24 cellular contexts compared by ENCODE assay signal in the genomic region with DNA sequence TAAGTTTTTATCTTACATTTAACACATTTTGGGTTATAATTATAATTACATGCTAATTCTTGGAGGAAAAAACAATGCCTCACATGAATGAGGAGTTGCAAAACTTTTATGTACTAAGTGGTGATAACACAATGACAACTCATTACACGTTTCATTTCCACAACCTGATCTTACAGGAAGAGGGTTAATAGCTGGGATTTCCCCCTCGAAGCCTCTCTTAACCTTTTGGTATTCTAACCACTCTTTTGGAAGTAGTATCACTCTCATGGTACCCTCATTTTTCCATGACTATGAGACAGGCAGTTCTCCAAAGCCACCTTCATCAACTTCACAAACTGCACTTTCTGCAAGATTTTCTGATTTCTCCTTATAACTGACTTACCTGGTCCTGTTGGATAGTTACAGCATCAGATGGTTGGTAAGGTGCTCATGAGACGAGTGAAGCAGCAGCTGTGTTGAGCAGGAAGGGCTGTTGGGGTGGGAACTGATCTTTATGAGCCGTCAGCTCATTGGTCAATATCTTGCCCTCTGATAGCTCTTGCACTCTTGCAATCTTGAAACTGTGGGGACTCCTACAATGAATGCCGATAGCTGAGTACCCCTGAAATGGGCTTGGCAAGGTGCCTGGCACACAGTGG. TPM values are rescaled to one million over a fixed set of nuclear protein-coding genes. Genes with fewer than 3 reads are reported as not detected.
"Had no signal": no experiment of that assay in that cellular context is flagged by ENCODE, and none has a peak within 500 bp of the region (broad histone marks: within the 10 kb centered on the region; RNA-seq: fewer than 3 reads in every experiment).

No MANE protein-coding gene starts in this region.

- DNase-seq: activated CD4-positive, alpha-beta T cell treated with anti-CD3 and anti-CD28 coated beads, Interleukin-2, amount 50 U/mL, for 1 hour; activated CD4-positive, CD25-positive, alpha-beta regulatory T cell treated with anti-CD3 and anti-CD28 coated beads, Interleukin-2, amount 50 U/mL, for 72 hours; amygdala; endodermal cell; esophagus squamous epithelium; foreskin melanocyte; heart right ventricle; naive B cell; occipital lobe; psoas muscle; sigmoid colon; small intestine; stimulated activated CD4-positive, alpha-beta T cell treated with anti-CD3 and anti-CD28 coated beads, Interleukin-4, amount 100 ng/mL, for 24 hours; T-helper 17 cell; testis; transverse colon had no signal

- H3K27ac ChIP-seq: breast epithelium, esophagus squamous epithelium, heart right ventricle, neural progenitor cell, parathyroid adenoma, psoas muscle, sigmoid colon, testis, transverse colon had no signal

- H3K27me3 Mint-ChIP-seq: dendritic cell treated with granulocyte-macrophage colony-stimulating factor and Interleukin-4, amounts not matched to agents 40 ng/mL and 50 ng/mL, for 4 days had no signal

- H2AFZ ChIP-seq: neural progenitor cell, parathyroid adenoma had no signal

- H3K4me3 ChIP-seq: breast epithelium, esophagus squamous epithelium, heart right ventricle, neural progenitor cell, psoas muscle, sigmoid colon, testis, transverse colon had no signal

- H3K27ac Mint-ChIP-seq: activated T-helper 2 cell treated with anti-CD3 and anti-CD28 coated beads, Interferon-gamma antibody, Interleukin-2, Interleukin-4, amounts not matched to agents 10 μg/mL and 5 μg/mL and 100 μg/mL, durations not matched to agents 14 hours and 24 hours and 36 hours; dendritic cell treated with granulocyte-macrophage colony-stimulating factor and Interleukin-4, amounts not matched to agents 40 ng/mL and 50 ng/mL, for 4 days; endodermal cell; mesothelial cell of epicardium; naive B cell; neural progenitor cell; stimulated activated effector memory CD8-positive, alpha-beta T cell treated with anti-CD3 and anti-CD28 coated beads, Interleukin-12 subunit alpha, Interleukin-12 subunit beta, amount 100 ng/mL, for 72 hours; T-helper 17 cell had no signal

- H3K4me2 ChIP-seq: neural progenitor cell had no signal

- H3K36me3 Mint-ChIP-seq: mesothelial cell of epicardium; naive B cell; neural progenitor cell; stimulated activated effector memory CD8-positive, alpha-beta T cell treated with anti-CD3 and anti-CD28 coated beads, Interleukin-12 subunit alpha, Interleukin-12 subunit beta, amount 100 ng/mL, for 72 hours had no signal

- H3K4me1 ChIP-seq: breast epithelium, esophagus squamous epithelium, heart right ventricle, neural progenitor cell, parathyroid adenoma, psoas muscle, sigmoid colon, testis, transverse colon had no signal

- ATAC-seq: heart right ventricle; psoas muscle; stimulated activated effector memory CD8-positive, alpha-beta T cell treated with anti-CD3 and anti-CD28 coated beads, Interleukin-12 subunit alpha, Interleukin-12 subunit beta, amount 100 ng/mL, for 72 hours; T-helper 17 cell had no signal

- H3K4me1 Mint-ChIP-seq: central memory CD8-positive, alpha-beta T cell; endodermal cell; mesothelial cell of epicardium; neural progenitor cell; stimulated activated effector memory CD8-positive, alpha-beta T cell treated with anti-CD3 and anti-CD28 coated beads, Interleukin-12 subunit alpha, Interleukin-12 subunit beta, amount 100 ng/mL, for 72 hours; T-helper 17 cell had no signal

- H3K4me3 Mint-ChIP-seq: central memory CD8-positive, alpha-beta T cell; dendritic cell treated with granulocyte-macrophage colony-stimulating factor and Interleukin-4, amounts not matched to agents 40 ng/mL and 50 ng/mL, for 4 days; endodermal cell; mesothelial cell of epicardium; naive B cell; neural progenitor cell; stimulated activated effector memory CD8-positive, alpha-beta T cell treated with anti-CD3 and anti-CD28 coated beads, Interleukin-12 subunit alpha, Interleukin-12 subunit beta, amount 100 ng/mL, for 72 hours; T-helper 17 cell had no signal

- H3K27me3 ChIP-seq: breast epithelium, neural progenitor cell, sigmoid colon, testis, transverse colon had no signal

- H3K79me2 ChIP-seq: parathyroid adenoma had no signal

- H3K9me3 ChIP-seq: breast epithelium, esophagus squamous epithelium, heart right ventricle, psoas muscle, sigmoid colon, testis, transverse colon had no signal

- H3K9ac ChIP-seq: neural progenitor cell, parathyroid adenoma had no signal

- H3K36me3 ChIP-seq: breast epithelium, esophagus squamous epithelium, heart right ventricle, neural progenitor cell, sigmoid colon, transverse colon had no signal

- FAIRE-seq: small intestine had no signal

- H3K9me3 Mint-ChIP-seq: activated T-helper 2 cell treated with anti-CD3 and anti-CD28 coated beads, Interferon-gamma antibody, Interleukin-2, Interleukin-4, amounts not matched to agents 10 μg/mL and 5 μg/mL and 100 μg/mL, durations not matched to agents 14 hours and 24 hours and 36 hours; central memory CD8-positive, alpha-beta T cell; dendritic cell treated with granulocyte-macrophage colony-stimulating factor and Interleukin-4, amounts not matched to agents 40 ng/mL and 50 ng/mL, for 4 days; endodermal cell; mesothelial cell of epicardium; naive B cell; neural progenitor cell; stimulated activated effector memory CD8-positive, alpha-beta T cell treated with anti-CD3 and anti-CD28 coated beads, Interleukin-12 subunit alpha, Interleukin-12 subunit beta, amount 100 ng/mL, for 72 hours had no signal

RNA-seq across cellular contexts. Expression of gene ACAN, which starts 41.6 kb away (rescaled TPM):
- total RNA-seq: activated T-helper 2 cell treated with anti-CD3 and anti-CD28 coated beads, Interferon-gamma antibody, Interleukin-2, Interleukin-4, amounts not matched to agents 10 μg/mL and 5 μg/mL and 100 μg/mL, durations not matched to agents 14 hours and 24 hours and 36 hours; T-helper 17 cell had no signal
